Comparison of ENCODE assay signal across 37 cellular contexts in genomic region chr10:5346881-5347280, GRCh38. TPM values are rescaled to one million over a fixed set of nuclear protein-coding genes. Genes with fewer than 3 reads are reported as not detected.
"Had no signal": no experiment of that assay in that cellular context is flagged by ENCODE, and none has a peak within 500 bp of the region (broad histone marks: within the 10 kb centered on the region; RNA-seq: fewer than 3 reads in every experiment).

No MANE protein-coding gene starts in this region.

- H3K27me3 Mint-ChIP-seq: activated B cell treated with CpG ODN at 0.5 μM for 24 hours; activated CD4-positive, alpha-beta memory T cell treated with anti-CD3 and anti-CD28 coated beads, Interleukin-2, amount 10 ng/mL, durations not matched to agents 7 days and 5 days; activated naive CD4-positive, alpha-beta T cell treated with anti-CD3 and anti-CD28 coated beads, Interleukin-2, amount 50 U/mL, for 24 hours; activated naive CD8-positive, alpha-beta T cell; activated naive CD8-positive, alpha-beta T cell treated with anti-CD3 and anti-CD28 coated beads, Interleukin-2, amount 10 ng/mL, durations not matched to agents 7 days and 5 days; activated naive CD8-positive, alpha-beta T cell treated with anti-CD3 and anti-CD28 coated beads, Interleukin-2, amount 50 U/mL, for 24 hours; activated T-cell treated with anti-CD3 and anti-CD28 coated beads, Interleukin-2, amount 50 U/mL, for 24 hours had no signal

- DNase-seq: activated B cell treated with CpG ODN at 0.5 μM for 24 hours; activated CD4-positive, alpha-beta memory T cell treated with anti-CD3 and anti-CD28 coated beads, Interleukin-2, amount 10 ng/mL, durations not matched to agents 7 days and 5 days; activated CD4-positive, alpha-beta T cell treated with anti-CD3 and anti-CD28 coated beads for 4 hours; activated CD4-positive, alpha-beta T cell treated with anti-CD3 and anti-CD28 coated beads, Interleukin-2, amount 10 ng/mL, durations not matched to agents 7 days and 5 days; activated CD4-positive, alpha-beta T cell treated with anti-CD3 and anti-CD28 coated beads, Interleukin-2, amount 50 U/mL, for 48 hours; activated CD4-positive, CD25-positive, alpha-beta regulatory T cell treated with anti-CD3 and anti-CD28 coated beads, Interleukin-2, amount 50 U/mL, for 72 hours; activated CD8-positive, alpha-beta memory T cell treated with anti-CD3 and anti-CD28 coated beads for 24 hours; activated CD8-positive, alpha-beta memory T cell treated with anti-CD3 and anti-CD28 coated beads, Interleukin-2, amount 10 ng/mL, durations not matched to agents 7 days and 5 days; activated CD8-positive, alpha-beta memory T cell treated with anti-CD3 and anti-CD28 coated beads, Interleukin-2, amount 50 U/mL, for 48 hours; activated CD8-positive, alpha-beta T cell treated with anti-CD3 and anti-CD28 coated beads, Interleukin-2, amount 10 ng/mL, durations not matched to agents 7 days and 5 days; activated effector memory CD4-positive, alpha-beta T cell treated with Interleukin-2 at 50 U/mL for 16 hours; activated gamma-delta T cell; activated naive CD4-positive, alpha-beta T cell treated with anti-CD3 and anti-CD28 coated beads, Interleukin-2, amount 10 ng/mL, durations not matched to agents 7 days and 5 days; activated naive CD4-positive, alpha-beta T cell treated with Interleukin-2 at 50 U/mL for 16 hours; activated naive CD8-positive, alpha-beta T cell treated with anti-CD3 and anti-CD28 coated beads, Interleukin-2, amount 10 ng/mL, durations not matched to agents 7 days and 5 days; activated naive CD8-positive, alpha-beta T cell treated with anti-CD3 and anti-CD28 coated beads, Interleukin-2, amount 50 U/mL, for 24 hours; activated T-cell treated with anti-CD3 and anti-CD28 coated beads, Interleukin-2, amount 50 U/mL, for 24 hours; activated T-cell treated with anti-CD3 and anti-CD28 coated beads, Interleukin-2, amount 50 U/mL, for 48 hours; amygdala; anterior cingulate cortex; caudate nucleus; cerebellar nuclear complex; T-helper 1 cell; T-helper 2 cell; T-helper 9 cell had no signal

- H3K4me3 Mint-ChIP-seq: activated B cell treated with CpG ODN at 0.5 μM for 24 hours; activated CD4-positive, alpha-beta memory T cell treated with anti-CD3 and anti-CD28 coated beads, Interleukin-2, amount 10 ng/mL, durations not matched to agents 7 days and 5 days; activated CD4-positive, alpha-beta T cell treated with anti-CD3 and anti-CD28 coated beads, Interleukin-2, amount 10 ng/mL, durations not matched to agents 7 days and 5 days; activated CD8-positive, alpha-beta memory T cell treated with anti-CD3 and anti-CD28 coated beads, Interleukin-2, amount 10 ng/mL, durations not matched to agents 7 days and 5 days; activated CD8-positive, alpha-beta T cell treated with anti-CD3 and anti-CD28 coated beads, Interleukin-2, amount 10 ng/mL, durations not matched to agents 7 days and 5 days; activated naive CD4-positive, alpha-beta T cell treated with anti-CD3 and anti-CD28 coated beads, Interleukin-2, amount 10 ng/mL, durations not matched to agents 7 days and 5 days; activated naive CD4-positive, alpha-beta T cell treated with anti-CD3 and anti-CD28 coated beads, Interleukin-2, amount 50 U/mL, for 24 hours; activated naive CD8-positive, alpha-beta T cell; activated naive CD8-positive, alpha-beta T cell treated with anti-CD3 and anti-CD28 coated beads, Interleukin-2, amount 10 ng/mL, durations not matched to agents 7 days and 5 days; activated naive CD8-positive, alpha-beta T cell treated with anti-CD3 and anti-CD28 coated beads, Interleukin-2, amount 50 U/mL, for 24 hours; activated T-cell treated with anti-CD3 and anti-CD28 coated beads, Interleukin-2, amount 50 U/mL, for 24 hours; brain; central memory CD8-positive, alpha-beta T cell; T-helper 1 cell treated with Interleukin-12 subunit alpha and Interleukin-12 subunit beta and Interleukin-4 antibody, amounts not matched to agents 30 μg/mL and 1 μg/mL, for 36 hours; T-helper 2 cell treated with Interferon-gamma antibody and Interleukin-4, amounts not matched to agents 5 μg/mL and 100 μg/mL, for 36 hours had no signal

- H3K27ac ChIP-seq: ascending aorta, cardiac muscle cell, VCaP had no signal

- H3K27ac Mint-ChIP-seq: activated B cell treated with CpG ODN at 0.5 μM for 24 hours; activated CD4-positive, alpha-beta memory T cell treated with anti-CD3 and anti-CD28 coated beads, Interleukin-2, amount 10 ng/mL, durations not matched to agents 7 days and 5 days; activated CD4-positive, alpha-beta T cell treated with anti-CD3 and anti-CD28 coated beads, Interleukin-2, amount 10 ng/mL, durations not matched to agents 7 days and 5 days; activated CD8-positive, alpha-beta memory T cell treated with anti-CD3 and anti-CD28 coated beads, Interleukin-2, amount 10 ng/mL, durations not matched to agents 7 days and 5 days; activated CD8-positive, alpha-beta T cell treated with anti-CD3 and anti-CD28 coated beads, Interleukin-2, amount 10 ng/mL, durations not matched to agents 7 days and 5 days; activated naive CD4-positive, alpha-beta T cell treated with anti-CD3 and anti-CD28 coated beads, Interleukin-2, amount 10 ng/mL, durations not matched to agents 7 days and 5 days; activated naive CD4-positive, alpha-beta T cell treated with anti-CD3 and anti-CD28 coated beads, Interleukin-2, amount 50 U/mL, for 24 hours; activated naive CD8-positive, alpha-beta T cell; activated naive CD8-positive, alpha-beta T cell treated with anti-CD3 and anti-CD28 coated beads, Interleukin-2, amount 10 ng/mL, durations not matched to agents 7 days and 5 days; activated naive CD8-positive, alpha-beta T cell treated with anti-CD3 and anti-CD28 coated beads, Interleukin-2, amount 50 U/mL, for 24 hours; activated T-cell treated with anti-CD3 and anti-CD28 coated beads, Interleukin-2, amount 50 U/mL, for 24 hours; activated T-helper 2 cell treated with anti-CD3 and anti-CD28 coated beads, Interferon-gamma antibody, Interleukin-2, Interleukin-4, amounts not matched to agents 10 μg/mL and 5 μg/mL and 100 μg/mL, durations not matched to agents 14 hours and 24 hours and 36 hours; brain; T-helper 1 cell treated with Interleukin-12 subunit alpha and Interleukin-12 subunit beta and Interleukin-4 antibody, amounts not matched to agents 30 μg/mL and 1 μg/mL, for 36 hours; T-helper 2 cell treated with Interferon-gamma antibody and Interleukin-4, amounts not matched to agents 5 μg/mL and 100 μg/mL, for 36 hours had no signal

- H3K27me3 ChIP-seq: ascending aorta, cardiac muscle cell had no signal

- H3K36me3 Mint-ChIP-seq: activated CD8-positive, alpha-beta memory T cell treated with anti-CD3 and anti-CD28 coated beads, Interleukin-2, amount 10 ng/mL, durations not matched to agents 7 days and 5 days; activated naive CD4-positive, alpha-beta T cell treated with anti-CD3 and anti-CD28 coated beads, Interleukin-2, amount 50 U/mL, for 24 hours; activated naive CD8-positive, alpha-beta T cell; activated naive CD8-positive, alpha-beta T cell treated with anti-CD3 and anti-CD28 coated beads, Interleukin-2, amount 10 ng/mL, durations not matched to agents 7 days and 5 days; brain had no signal

- H3K36me3 ChIP-seq: ascending aorta, cardiac muscle cell had no signal

- ATAC-seq: activated CD8-positive, alpha-beta memory T cell treated with anti-CD3 and anti-CD28 coated beads, Interleukin-2, amount 10 ng/mL, durations not matched to agents 7 days and 5 days; activated CD8-positive, alpha-beta T cell treated with anti-CD3 and anti-CD28 coated beads, Interleukin-2, amount 10 ng/mL, durations not matched to agents 7 days and 5 days; activated naive CD8-positive, alpha-beta T cell treated with anti-CD3 and anti-CD28 coated beads, Interleukin-2, amount 50 U/mL, for 24 hours had no signal

- H3K4me3 ChIP-seq: ascending aorta, cardiac muscle cell had no signal

- H3K4me1 Mint-ChIP-seq: activated B cell treated with CpG ODN at 0.5 μM for 24 hours; activated CD4-positive, alpha-beta T cell treated with anti-CD3 and anti-CD28 coated beads, Interleukin-2, amount 10 ng/mL, durations not matched to agents 7 days and 5 days; activated CD8-positive, alpha-beta memory T cell treated with anti-CD3 and anti-CD28 coated beads, Interleukin-2, amount 10 ng/mL, durations not matched to agents 7 days and 5 days; activated naive CD4-positive, alpha-beta T cell treated with anti-CD3 and anti-CD28 coated beads, Interleukin-2, amount 50 U/mL, for 24 hours; activated naive CD8-positive, alpha-beta T cell treated with anti-CD3 and anti-CD28 coated beads, Interleukin-2, amount 50 U/mL, for 24 hours; brain; central memory CD8-positive, alpha-beta T cell had no signal

- H3K4me1 ChIP-seq: ascending aorta had no signal

- H3K9me3 ChIP-seq: ascending aorta had no signal

- H3K9me3 Mint-ChIP-seq: activated B cell treated with CpG ODN at 0.5 μM for 24 hours; activated CD4-positive, alpha-beta memory T cell treated with anti-CD3 and anti-CD28 coated beads, Interleukin-2, amount 10 ng/mL, durations not matched to agents 7 days and 5 days; activated CD4-positive, alpha-beta T cell treated with anti-CD3 and anti-CD28 coated beads, Interleukin-2, amount 10 ng/mL, durations not matched to agents 7 days and 5 days; activated naive CD4-positive, alpha-beta T cell treated with anti-CD3 and anti-CD28 coated beads, Interleukin-2, amount 50 U/mL, for 24 hours; activated naive CD8-positive, alpha-beta T cell treated with anti-CD3 and anti-CD28 coated beads, Interleukin-2, amount 10 ng/mL, durations not matched to agents 7 days and 5 days; activated naive CD8-positive, alpha-beta T cell treated with anti-CD3 and anti-CD28 coated beads, Interleukin-2, amount 50 U/mL, for 24 hours; activated T-cell treated with anti-CD3 and anti-CD28 coated beads, Interleukin-2, amount 50 U/mL, for 24 hours; activated T-helper 2 cell treated with anti-CD3 and anti-CD28 coated beads, Interferon-gamma antibody, Interleukin-2, Interleukin-4, amounts not matched to agents 10 μg/mL and 5 μg/mL and 100 μg/mL, durations not matched to agents 14 hours and 24 hours and 36 hours; brain; central memory CD8-positive, alpha-beta T cell; T-helper 1 cell treated with Interleukin-12 subunit alpha and Interleukin-12 subunit beta and Interleukin-4 antibody, amounts not matched to agents 30 μg/mL and 1 μg/mL, for 36 hours; T-helper 2 cell treated with Interferon-gamma antibody and Interleukin-4, amounts not matched to agents 5 μg/mL and 100 μg/mL, for 36 hours had no signal

RNA-seq across cellular contexts. Expression of gene UCN3, which starts 17.9 kb away (rescaled TPM):
- total RNA-seq: activated B cell treated with CpG ODN at 0.5 μM for 24 hours; activated CD4-positive, alpha-beta memory T cell treated with anti-CD3 and anti-CD28 coated beads, Interleukin-2, amount 10 ng/mL, durations not matched to agents 7 days and 5 days; activated CD4-positive, alpha-beta T cell treated with anti-CD3 and anti-CD28 coated beads, Interleukin-2, amount 10 ng/mL, durations not matched to agents 7 days and 5 days; activated CD8-positive, alpha-beta memory T cell treated with anti-CD3 and anti-CD28 coated beads, Interleukin-2, amount 10 ng/mL, durations not matched to agents 7 days and 5 days; activated CD8-positive, alpha-beta T cell treated with anti-CD3 and anti-CD28 coated beads, Interleukin-2, amount 10 ng/mL, durations not matched to agents 7 days and 5 days; activated naive CD8-positive, alpha-beta T cell treated with anti-CD3 and anti-CD28 coated beads, Interleukin-2, amount 10 ng/mL, durations not matched to agents 7 days and 5 days; activated T-helper 2 cell treated with anti-CD3 and anti-CD28 coated beads, Interferon-gamma antibody, Interleukin-2, Interleukin-4, amounts not matched to agents 10 μg/mL and 5 μg/mL and 100 μg/mL, durations not matched to agents 14 hours and 24 hours and 36 hours; ascending aorta; bronchial epithelial cell; cardiac muscle cell; chondrocyte had no signal
- polyA plus RNA-seq: cardiac muscle cell had no signal

RNA-seq across cellular contexts. Expression of gene TUBAL3, which starts 57.7 kb away (rescaled TPM):
- total RNA-seq: activated B cell treated with CpG ODN at 0.5 μM for 24 hours; activated CD4-positive, alpha-beta memory T cell treated with anti-CD3 and anti-CD28 coated beads, Interleukin-2, amount 10 ng/mL, durations not matched to agents 7 days and 5 days; activated CD4-positive, alpha-beta T cell treated with anti-CD3 and anti-CD28 coated beads, Interleukin-2, amount 10 ng/mL, durations not matched to agents 7 days and 5 days; activated CD8-positive, alpha-beta memory T cell treated with anti-CD3 and anti-CD28 coated beads, Interleukin-2, amount 10 ng/mL, durations not matched to agents 7 days and 5 days; activated CD8-positive, alpha-beta T cell treated with anti-CD3 and anti-CD28 coated beads, Interleukin-2, amount 10 ng/mL, durations not matched to agents 7 days and 5 days; activated naive CD8-positive, alpha-beta T cell treated with anti-CD3 and anti-CD28 coated beads, Interleukin-2, amount 10 ng/mL, durations not matched to agents 7 days and 5 days; activated T-helper 2 cell treated with anti-CD3 and anti-CD28 coated beads, Interferon-gamma antibody, Interleukin-2, Interleukin-4, amounts not matched to agents 10 μg/mL and 5 μg/mL and 100 μg/mL, durations not matched to agents 14 hours and 24 hours and 36 hours; ascending aorta; cardiac muscle cell; chondrocyte had no signal
- polyA plus RNA-seq: cardiac muscle cell had no signal
